9 cellular contexts compared by ENCODE assay signal in genomic region chr6:36962874-36963273, GRCh38. TPM values are rescaled to one million over a fixed set of nuclear protein-coding genes. Genes with fewer than 3 reads are reported as not detected.
DNase-seq lines count a peak whose midpoint lies in the region; ATAC-seq and TF ChIP-seq lines count a peak whose summit lies in the region.
"Had no signal": no experiment of that assay in that cellular context is flagged by ENCODE, and none has a peak within 500 bp of the region (broad histone marks: within the 10 kb centered on the region; RNA-seq: fewer than 3 reads in every experiment).

No MANE protein-coding gene starts in this region.

- POLR2A ChIA-PET in CD4-positive, alpha-beta memory T cell (lab: Charles Lee; ENCODE audit: partially characterized antibody), result interaction anchor here (1.2 to 3.7 kb wide), 5 partner anchors 8 to 208 kb away, joined by 3 to 33 read pairs (median 12); partner anchors contain the start of genes C6orf89, MTCH1 and PI16

- peak overlapping the region; percentile 90 to 98 (median 94) for H3K27ac Mint-ChIP-seq in CD4-positive, alpha-beta memory T cell

- H3K36me3 ChIP-seq in CD4-positive, alpha-beta memory T cell (ENCODE audit: insufficient read depth, low read length), result peaks cover 11% of the 10 kb centered on the region
- peaks cover 13% of the 10 kb centered on the region for H3K36me3 ChIP-seq in lower lobe of right lung

- no peaks in the 10 kb centered on the region for H3K9me3 ChIP-seq in CD4-positive, alpha-beta memory T cell (ENCODE audit: control insufficient read depth in 1 of 2, low read length in 2 of 2)
- H3K9me3 ChIP-seq in lower lobe of right lung, result no peaks in the 10 kb centered on the region

- peak overlapping the region; percentile 55 for H3K27ac ChIP-seq in CD4-positive, alpha-beta memory T cell (ENCODE audit: low read depth, low read length)
- peak overlapping the region; percentile 36 for H3K27ac ChIP-seq in caudate nucleus (ENCODE audit: low read depth, low read length)
- H3K27ac ChIP-seq in lower lobe of right lung, result no peak overlapping the region

- peaks cover 33 to 64% (median 50%) of the 10 kb centered on the region in 4 donors for H3K4me1 Mint-ChIP-seq in CD4-positive, alpha-beta memory T cell

- H3K36me3 Mint-ChIP-seq in CD4-positive, alpha-beta memory T cell, result peaks cover 11 to 22% of the 10 kb centered on the region in 2 donors

- H3K4me3 Mint-ChIP-seq in CD4-positive, alpha-beta memory T cell, result peak overlapping the region; percentile 49 to 87 (median 71)

- TF ChIP-seq RAD21 in Ishikawa (IDR thresholded peaks at IDR 0.05; ENCODE audit: low read depth), result no peak

- no peak overlapping the region for H3K4me3 ChIP-seq in CD4-positive, alpha-beta memory T cell (ENCODE audit: low read length in 2 of 2)
- H3K4me3 ChIP-seq in lower lobe of right lung, result no peak overlapping the region

- no peaks in the 10 kb centered on the region for H3K27me3 ChIP-seq in CD4-positive, alpha-beta memory T cell (ENCODE audit: insufficient read depth, low read length)
- no peaks in the 10 kb centered on the region for H3K27me3 ChIP-seq in lower lobe of right lung (ENCODE audit: low read depth)

- intact Hi-C loops in CD4-positive, alpha-beta memory T cell (cut with micrococcal nuclease), result loop anchor here (1.0 to 5.0 kb wide), 3 partner anchors 23 to 78 kb away; partner anchors contain the start of genes C6orf89 and MTCH1
- intact Hi-C loops in lower lobe of right lung (cut with DNase I), result no loop called here

- peak; percentile 52 to 77 for ATAC-seq in activated CD4-positive, CD25-positive, alpha-beta regulatory T cell treated with anti-CD3 and anti-CD28 coated beads, Interleukin-2, amount 50 U/mL, for 24 hours
- ATAC-seq in lower lobe of right lung, result peak; percentile 27 to 43
- ATAC-seq in GM18861 (IDR thresholded peaks at IDR 0.05; ENCODE audit: unreplicated experiment), result no peak
- no peak for ATAC-seq in GM19463 (IDR thresholded peaks at IDR 0.05; ENCODE audit: unreplicated experiment)

- TF ChIP-seq CTCF in lower lobe of right lung (IDR thresholded peaks at IDR 0.05), result no peak

- no peaks in the 10 kb centered on the region for H3K27me3 Mint-ChIP-seq in CD4-positive, alpha-beta memory T cell

- CTCF ChIA-PET in CD4-positive, alpha-beta memory T cell (lab: Charles Lee; ENCODE audit: partially characterized antibody), result interaction anchor here (1.2 to 2.5 kb wide), 4 partner anchors 9 to 77 kb away, joined by 3 to 10 read pairs (median 4); partner anchors contain the start of gene C6orf89

- peaks cover 55% of the 10 kb centered on the region for H3K4me1 ChIP-seq in CD4-positive, alpha-beta memory T cell (ENCODE audit: insufficient read depth, low read length)
- H3K4me1 ChIP-seq in lower lobe of right lung, result peaks cover 13% of the 10 kb centered on the region

- no peaks in the 10 kb centered on the region for H3K9me3 Mint-ChIP-seq in CD4-positive, alpha-beta memory T cell

- TF ChIP-seq EP300 in Ishikawa (IDR thresholded peaks at IDR 0.05; ENCODE audit: borderline replicate concordance), result no peak

- peak; percentile 83 to 90 (median 85) for DNase-seq in CD4-positive, alpha-beta memory T cell
- peak in 56 of 61 donors; percentile 18 to 97 (median 74) for DNase-seq in caudate nucleus (lab: John Stamatoyannopoulos, UW)
- DNase-seq in lower lobe of right lung, result peak; percentile 84
- DNase-seq in stimulated activated CD8-positive, alpha-beta memory T cell treated with anti-CD3 and anti-CD28 coated beads, Interleukin-2, amount 100 ng/mL, for 1 hour (ENCODE audit: low read depth in 2 of 2), result peak; percentile 37 to 61

TF ChIP-seq in Ishikawa, 13 proteins besides CTCF, POLR2A, EP300 and RAD21:
- TF ChIP-seq NFIC (IDR thresholded peaks at IDR 0.05) (no peak), USF1 (IDR thresholded peaks at IDR 0.05) (no peak), FOXM1 (IDR thresholded peaks at IDR 0.05; ENCODE audit: borderline replicate concordance, low read depth) (no peak), MAX (IDR thresholded peaks at IDR 0.05) (no peak), EGR1 (IDR thresholded peaks at IDR 0.05) (no peak), YY1 (IDR thresholded peaks at IDR 0.05; ENCODE audit: low read depth) (no peak), ZBTB7A (IDR thresholded peaks at IDR 0.05; ENCODE audit: low read depth) (no peak), CEBPB (IDR thresholded peaks at IDR 0.05) (peak; percentile 93)

RNA-seq across cellular contexts. Expression of gene PI16, which starts 8.3 kb away (rescaled TPM):
- total RNA-seq in CD4-positive, alpha-beta memory T cell, result 1 to 10 TPM; 5.8 to 6.0 TPM
- 10 to 100 TPM; 31.5 to 53.8 TPM for polyA plus RNA-seq in CD4-positive, alpha-beta memory T cell
- 11.9 TPM for total RNA-seq in lower lobe of right lung
- total RNA-seq: epithelial cell of proximal tubule had no signal

RNA-seq across cellular contexts. Expression of gene MTCH1, which starts 23.1 kb away (rescaled TPM):
- 100 to 1,000 TPM; 142 to 151 TPM for total RNA-seq in CD4-positive, alpha-beta memory T cell
- polyA plus RNA-seq in CD4-positive, alpha-beta memory T cell, result 100 to 1,000 TPM in 1 of 2 donors, 10 to 100 TPM in 1; 94.1 to 125 TPM
- total RNA-seq in lower lobe of right lung, result 194 TPM

RNA-seq across cellular contexts. Expression of gene FGD2, which starts 42.6 kb away (rescaled TPM):
- 1 to 10 TPM; 1.4 to 1.5 TPM for total RNA-seq in CD4-positive, alpha-beta memory T cell
- polyA plus RNA-seq in CD4-positive, alpha-beta memory T cell, result under 1 TPM in 1 of 2 donors, not detected in 1; 0.11 TPM
- total RNA-seq in lower lobe of right lung, result 103 TPM
- total RNA-seq: epithelial cell of proximal tubule had no signal

Comparison
In these comparisons a context has a peak if more than half of its experiments do, and no peak if none do; other contexts are left out.
1. ATAC-seq: peak in activated CD4-positive, CD25-positive, alpha-beta regulatory T cell treated with anti-CD3 and anti-CD28 coated beads, Interleukin-2, amount 50 U/mL, for 24 hours (2 of 2) and lower lobe of right lung (2 of 2); none in GM18861 (single experiment) and GM19463 (single experiment).
2. RNA of gene FGD2, which starts 42.6 kb away (total RNA-seq): 103 TPM in lower lobe of right lung (single experiment); 1.4 to 1.5 TPM in CD4-positive, alpha-beta memory T cell; every median in the first group is over 10 times any median in the second.
3. Peak in every context shown above with its lines, with median percentiles within 50 percentile points of each other: DNase-seq.